31 cellular contexts compared by ENCODE assay signal in genomic region chr10:123385508-123385907, GRCh38.
"Had no signal": no experiment of that assay in that cellular context is flagged by ENCODE, and none has a peak within 500 bp of the region (broad histone marks: within the 10 kb centered on the region; RNA-seq: fewer than 3 reads in every experiment).

No MANE protein-coding gene starts in this region.

- H3K27me3 ChIP-seq: brain microvascular endothelial cell, MG63, SJCRH30 had no signal

- ATAC-seq: activated CD8-positive, alpha-beta T cell treated with anti-CD3 and anti-CD28 coated beads for 36 hours; activated T-cell treated with anti-CD3 and anti-CD28 coated beads, Interleukin-2, amount 50 U/mL, for 72 hours; activated T-helper 17 cell treated with anti-CD3 and anti-CD28 coated beads, Interleukin-2, amount 50 U/mL, for 72 hours had no signal

- H3K36me3 ChIP-seq: brain microvascular endothelial cell, MG63, SJCRH30 had no signal

- H3K4me1 Mint-ChIP-seq: activated CD4-positive, alpha-beta T cell treated with anti-CD3 and anti-CD28 coated beads, Interleukin-2, amount 10 ng/mL, durations not matched to agents 24 days and 14 days; activated naive CD8-positive, alpha-beta T cell treated with anti-CD3 and anti-CD28 coated beads for 36 hours; activated T-helper 17 cell treated with anti-CD3 and anti-CD28 coated beads, Interleukin-2, amount 50 U/mL, for 72 hours had no signal

- H3K27ac Mint-ChIP-seq: activated CD4-positive, alpha-beta T cell treated with anti-CD3 and anti-CD28 coated beads, Interleukin-2, amount 10 ng/mL, durations not matched to agents 24 days and 14 days; activated CD8-positive, alpha-beta T cell treated with anti-CD3 and anti-CD28 coated beads for 36 hours; activated naive CD8-positive, alpha-beta T cell treated with anti-CD3 and anti-CD28 coated beads for 36 hours; activated T-cell treated with anti-CD3 and anti-CD28 coated beads, Interleukin-2, amount 50 U/mL, for 72 hours; activated T-helper 17 cell treated with anti-CD3 and anti-CD28 coated beads, Interleukin-2, amount 50 U/mL, for 72 hours had no signal

- DNase-seq: activated CD4-positive, alpha-beta T cell treated with anti-CD3 and anti-CD28 coated beads, Interleukin-2, amount 10 ng/mL, durations not matched to agents 24 days and 14 days; activated CD4-positive, alpha-beta T cell treated with anti-CD3 and anti-CD28 coated beads, Interleukin-2, amount 50 U/mL, for 4 hours; activated CD8-positive, alpha-beta T cell treated with anti-CD3 and anti-CD28 coated beads for 36 hours; activated effector memory CD4-positive, alpha-beta T cell treated with anti-CD3 and anti-CD28 coated beads, Interleukin-2, amount 50 U/mL, for 16 hours; activated naive CD4-positive, alpha-beta T cell; activated naive CD4-positive, alpha-beta T cell treated with anti-CD3 and anti-CD28 coated beads, Interleukin-2, amount 50 U/mL, for 16 hours; activated naive CD8-positive, alpha-beta T cell treated with anti-CD3 and anti-CD28 coated beads for 36 hours; activated T-cell treated with anti-CD3 and anti-CD28 coated beads, Interleukin-2, amount 50 U/mL, for 1 hour; activated T-cell treated with anti-CD3 and anti-CD28 coated beads, Interleukin-2, amount 50 U/mL, for 72 hours; amniotic stem cell; aorta; brain microvascular endothelial cell; central memory CD4-positive, alpha-beta T cell; Kasumi-1; KG1; MG63; NCI-H1048; NCI-H1105 treated with DMSO at 0.1 percent for 48 hours; NCI-H1436 treated with DMSO at 0.1 percent for 48 hours; NCI-H187; NCI-H2029 treated with DMSO at 0.1 percent for 48 hours; NCI-H2107; NCI-H2171; NCI-H510A treated with DMSO at 0.1 percent for 48 hours; NCI-H526 treated with DMSO at 0.1 percent for 48 hours; NCI-H774; Right ventricle myocardium superior; SJCRH30; T1000 had no signal

- H3K4me3 ChIP-seq: MG63, SJCRH30, SK-N-MC had no signal

- H3K27me3 Mint-ChIP-seq: activated CD4-positive, alpha-beta T cell treated with anti-CD3 and anti-CD28 coated beads, Interleukin-2, amount 10 ng/mL, durations not matched to agents 24 days and 14 days; activated T-helper 17 cell treated with anti-CD3 and anti-CD28 coated beads, Interleukin-2, amount 50 U/mL, for 72 hours had no signal

- H3K27ac ChIP-seq: brain microvascular endothelial cell, SJCRH30, SK-N-MC had no signal

- H3K9me3 ChIP-seq: MG63, SJCRH30 had no signal

- H3K4me3 Mint-ChIP-seq: activated CD4-positive, alpha-beta T cell treated with anti-CD3 and anti-CD28 coated beads, Interleukin-2, amount 10 ng/mL, durations not matched to agents 24 days and 14 days; activated CD8-positive, alpha-beta T cell treated with anti-CD3 and anti-CD28 coated beads for 36 hours; activated naive CD8-positive, alpha-beta T cell treated with anti-CD3 and anti-CD28 coated beads for 36 hours; activated T-cell treated with anti-CD3 and anti-CD28 coated beads, Interleukin-2, amount 50 U/mL, for 72 hours; activated T-helper 17 cell treated with anti-CD3 and anti-CD28 coated beads, Interleukin-2, amount 50 U/mL, for 72 hours had no signal
